16 cellular contexts compared by ENCODE assay signal in genomic region chr2:153232474-153232873, GRCh38.
"Had no signal": no experiment of that assay in that cellular context is flagged by ENCODE, and none has a peak within 500 bp of the region (broad histone marks: within the 10 kb centered on the region; RNA-seq: fewer than 3 reads in every experiment).

No MANE protein-coding gene starts in this region.

- H3K36me3 ChIP-seq: gastroesophageal sphincter, left lung, tibial artery, uterus had no signal

- H3K4me3 ChIP-seq: gastroesophageal sphincter, left lung, tibial artery, uterus had no signal

- H3K36me3 Mint-ChIP-seq: memory B cell had no signal

- H3K9me3 Mint-ChIP-seq: activated CD4-positive, alpha-beta T cell treated with anti-CD3 and anti-CD28 coated beads, Interleukin-2, amount 10 ng/mL, durations not matched to agents 7 days and 5 days; memory B cell had no signal

- DNase-seq: activated CD4-positive, alpha-beta T cell treated with anti-CD3 and anti-CD28 coated beads, Interleukin-2, amount 10 ng/mL, durations not matched to agents 7 days and 5 days; activated CD4-positive, CD25-positive, alpha-beta regulatory T cell; activated naive CD4-positive, alpha-beta T cell treated with Interleukin-2 at 50 U/mL for 16 hours; activated naive CD8-positive, alpha-beta T cell treated with anti-CD3 and anti-CD28 coated beads, Interleukin-2, amount 50 U/mL, for 24 hours; aorta; dermis blood vessel endothelial cell; erythroblast; left lung; nucleus accumbens; stimulated activated CD4-positive, alpha-beta T cell treated with anti-CD3 and anti-CD28 coated beads, Interleukin-2, amount 100 ng/mL, for 48 hours; stimulated activated naive CD4-positive, alpha-beta T cell; tibial artery; uterus had no signal

- H3K4me1 ChIP-seq: gastroesophageal sphincter, left lung, tibial artery, uterus had no signal

- H3K27me3 ChIP-seq: gastroesophageal sphincter, left lung, tibial artery, uterus had no signal

- H3K27ac ChIP-seq: gastroesophageal sphincter, left lung, tibial artery, uterus had no signal

- H3K9me3 ChIP-seq: uterus had no signal

- ATAC-seq: activated naive CD8-positive, alpha-beta T cell treated with anti-CD3 and anti-CD28 coated beads, Interleukin-2, amount 50 U/mL, for 24 hours; gastroesophageal sphincter; left lung had no signal

- H3K27ac Mint-ChIP-seq: activated CD4-positive, alpha-beta T cell treated with anti-CD3 and anti-CD28 coated beads, Interleukin-2, amount 10 ng/mL, durations not matched to agents 7 days and 5 days; activated naive CD8-positive, alpha-beta T cell treated with anti-CD3 and anti-CD28 coated beads, Interleukin-2, amount 50 U/mL, for 24 hours; memory B cell; nephron had no signal

- H3K4me3 Mint-ChIP-seq: activated CD4-positive, alpha-beta T cell treated with anti-CD3 and anti-CD28 coated beads, Interleukin-2, amount 10 ng/mL, durations not matched to agents 7 days and 5 days; activated naive CD8-positive, alpha-beta T cell treated with anti-CD3 and anti-CD28 coated beads, Interleukin-2, amount 50 U/mL, for 24 hours; memory B cell; nephron had no signal
